Comparison of ENCODE assay signal across 2 cellular contexts in genomic region chr19:1116726-1117581, GRCh38.
TF ChIP-seq lines count a peak whose summit lies in the region.

No MANE protein-coding gene starts in this region.

TF ChIP-seq in GM23338, 12 proteins besides CTCF, POLR2A, EP300 and RAD21:
- TF ChIP-seq STAT1 (IDR thresholded peaks at IDR 0.05; ENCODE audit: unreplicated experiment) = no peak
- no peak for TF ChIP-seq JUNB (IDR thresholded peaks at IDR 0.05; ENCODE audit: unreplicated experiment)
- TF ChIP-seq NANOG (IDR thresholded peaks at IDR 0.05; ENCODE audit: borderline replicate concordance) = no peak
- TF ChIP-seq EZH2phosphoT487 (IDR thresholded peaks at IDR 0.05; ENCODE audit: unreplicated experiment) = no peak
- TF ChIP-seq POLR2AphosphoS5 (IDR thresholded peaks at IDR 0.05; ENCODE audit: low read depth) = no peak
- no peak for TF ChIP-seq ZNF114 (CRISPR knock-in tag; IDR thresholded peaks at IDR 0.05)
- TF ChIP-seq ZNF462 (CRISPR knock-in tag; IDR thresholded peaks at IDR 0.05) = no peak
- TF ChIP-seq ETS1 (IDR thresholded peaks at IDR 0.05) = no peak
- no peak for TF ChIP-seq REST (IDR thresholded peaks at IDR 0.05; ENCODE audit: unreplicated experiment)
- no peak for TF ChIP-seq ZNF331 (CRISPR knock-in tag; IDR thresholded peaks at IDR 0.05; ENCODE audit: low read depth)
- no peak for TF ChIP-seq CREB1 (CRISPR knock-in tag; IDR thresholded peaks at IDR 0.05; ENCODE audit: low read depth)
- TF ChIP-seq EZH2 (IDR thresholded peaks at IDR 0.05; ENCODE audit: low read depth, unreplicated experiment) = no peak

TF ChIP-seq in IMR-90, 13 proteins besides CTCF, POLR2A, EP300 and RAD21:
- TF ChIP-seq FOS (IDR thresholded peaks at IDR 0.05; ENCODE audit: low read depth, low read length) = no peak
- TF ChIP-seq CEBPB (IDR thresholded peaks at IDR 0.05; ENCODE audit: low read depth, low read length) = no peak
- TF ChIP-seq MXI1 (IDR thresholded peaks at IDR 0.05; ENCODE audit: borderline replicate concordance, low read depth, low read length) = no peak
- no peak for TF ChIP-seq CHD1 (IDR thresholded peaks at IDR 0.05; ENCODE audit: low read depth, low read length)
- no peak for TF ChIP-seq NFE2L2 (IDR thresholded peaks at IDR 0.05; ENCODE audit: low read depth, low read length)
- TF ChIP-seq RCOR1 (IDR thresholded peaks at IDR 0.05; ENCODE audit: insufficient replicate concordance, low read length) = no peak
- no peak for TF ChIP-seq MAFK (IDR thresholded peaks at IDR 0.05; ENCODE audit: low read depth, low read length)
